ENCODE assay signal across 16 cellular contexts in the genomic region with DNA sequence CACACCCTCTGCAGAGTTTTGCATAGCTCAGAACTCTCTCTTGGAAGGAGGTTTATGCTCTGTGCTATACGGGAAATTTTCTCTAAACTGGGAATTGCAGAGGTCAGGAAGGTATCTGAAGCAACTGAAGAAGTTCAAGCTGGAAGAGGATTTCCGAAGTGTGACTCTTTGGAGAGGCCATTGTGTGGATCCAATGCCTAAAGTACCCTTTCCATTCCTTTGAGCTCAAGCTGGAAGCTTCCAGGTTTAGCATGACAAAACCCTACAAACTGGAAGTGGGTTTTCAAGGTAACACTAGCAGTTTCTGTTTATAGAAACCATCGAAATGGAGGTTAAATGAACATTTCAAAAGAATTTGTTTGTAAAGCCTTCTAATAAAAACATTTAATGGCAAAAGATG.
DNase-seq lines count a peak whose midpoint lies in the region; ATAC-seq and TF ChIP-seq lines count a peak whose summit lies in the region.
"Had no signal": no experiment of that assay in that cellular context is flagged by ENCODE, and none has a peak within 500 bp of the region (broad histone marks: within the 10 kb centered on the region; RNA-seq: fewer than 3 reads in every experiment).

No MANE protein-coding gene starts in this region.

- CTCF ChIA-PET in WTC11 (lab: Charles Lee), result interaction anchor here (1.1 to 1.2 kb wide), 2 partner anchors 9 to 91 kb away, joined by 3 to 4 read pairs; no protein-coding TSS in a partner anchor

- peaks cover 76% of the 10 kb centered on the region for H3K4me1 Mint-ChIP-seq in WTC11
- H3K4me1 Mint-ChIP-seq in stimulated activated effector memory CD8-positive, alpha-beta T cell treated with anti-CD3 and anti-CD28 coated beads, Interleukin-12 subunit alpha, Interleukin-12 subunit beta, amount 100 ng/mL, for 72 hours, result no peaks in the 10 kb centered on the region

- ATAC-seq in WTC11, result peak; percentile 73
- ATAC-seq in stimulated activated effector memory CD8-positive, alpha-beta T cell treated with anti-CD3 and anti-CD28 coated beads, Interleukin-12 subunit alpha, Interleukin-12 subunit beta, amount 100 ng/mL, for 72 hours, result peak; percentile 11
- no peak for ATAC-seq in left ventricle myocardium superior
- ATAC-seq: GM12878 had no signal

- DNase-seq in H7 (peak; percentile 36), WTC11 (ENCODE audit: low spot score) (no peak), iPS DF 19.7 (ENCODE audit: low read depth, low spot score) (peak; percentile 50), prostate gland (ENCODE audit: low spot score) (no peak), Kasumi-1 (lab: John Stamatoyannopoulos, UW) (no peak), left ventricle myocardium superior (no peak)
- DNase-seq in stimulated activated effector memory CD8-positive, alpha-beta T cell treated with anti-CD3 and anti-CD28 coated beads, Interleukin-12 subunit alpha, Interleukin-12 subunit beta, amount 100 ng/mL, for 72 hours (ENCODE audit: low spot score in 2 of 2), result no peak
- DNase-seq in stimulated activated CD4-positive, alpha-beta T cell treated with anti-CD3 and anti-CD28 coated beads, Interleukin-4, amount 100 ng/mL, for 4 hours, result no peak
- DNase-seq: ACHN; BE2C; Caco-2; CD4-positive, alpha-beta T cell; DMS79 treated with DMSO at 0.1 percent for 48 hours had no signal

- H3K36me3 Mint-ChIP-seq in WTC11, result peaks cover 32% of the 10 kb centered on the region
- no peaks in the 10 kb centered on the region for H3K36me3 Mint-ChIP-seq in stimulated activated effector memory CD8-positive, alpha-beta T cell treated with anti-CD3 and anti-CD28 coated beads, Interleukin-12 subunit alpha, Interleukin-12 subunit beta, amount 100 ng/mL, for 72 hours

- H3K27me3 ChIP-seq in H7 (ENCODE audit: control insufficient read depth, insufficient read depth, low read length) (no peaks in the 10 kb centered on the region), prostate gland (replicated peaks; ENCODE audit: insufficient read depth) (no peaks in the 10 kb centered on the region)
- H3K27me3 ChIP-seq: BE2C had no signal

- 76% methylated on average over 3 of the region's 3 CpGs for WGBS in prostate gland

- H3K9me3 Mint-ChIP-seq in WTC11, result peaks cover under 1% of the 10 kb centered on the region
- H3K9me3 Mint-ChIP-seq in stimulated activated effector memory CD8-positive, alpha-beta T cell treated with anti-CD3 and anti-CD28 coated beads, Interleukin-12 subunit alpha, Interleukin-12 subunit beta, amount 100 ng/mL, for 72 hours, result peaks cover 3% of the 10 kb centered on the region
- H3K9me3 Mint-ChIP-seq: CD4-positive, alpha-beta T cell had no signal

- TF ChIP-seq POLR2A in prostate gland (IDR thresholded peaks at IDR 0.05), result no peak

- no peaks in the 10 kb centered on the region; the same call in 1 of the 2 replicates for H3K36me3 ChIP-seq in H7 (replicated peaks; ENCODE audit: control insufficient read depth, insufficient read depth, low read length)
- H3K36me3 ChIP-seq in prostate gland, result no peaks in the 10 kb centered on the region
- H3K36me3 ChIP-seq: BE2C had no signal

- POLR2A ChIA-PET in WTC11 (lab: Charles Lee), result interaction anchor here (0.6 kb wide), 1 partner anchor 16 kb away, joined by 3 read pairs; no protein-coding TSS in a partner anchor

- H3K4me3 Mint-ChIP-seq in WTC11, result no peak overlapping the region
- no peak overlapping the region for H3K4me3 Mint-ChIP-seq in stimulated activated effector memory CD8-positive, alpha-beta T cell treated with anti-CD3 and anti-CD28 coated beads, Interleukin-12 subunit alpha, Interleukin-12 subunit beta, amount 100 ng/mL, for 72 hours
- H3K4me3 Mint-ChIP-seq: CD4-positive, alpha-beta T cell had no signal

- no peak overlapping the region for H3K4me3 ChIP-seq in H7 (ENCODE audit: insufficient read depth, low read depth, low read length)
- H3K4me3 ChIP-seq in prostate gland, result no peak overlapping the region
- H3K4me3 ChIP-seq: GM12878 had no signal

- peak overlapping the region; percentile 86 for H3K27ac Mint-ChIP-seq in WTC11
- no peak overlapping the region for H3K27ac Mint-ChIP-seq in stimulated activated effector memory CD8-positive, alpha-beta T cell treated with anti-CD3 and anti-CD28 coated beads, Interleukin-12 subunit alpha, Interleukin-12 subunit beta, amount 100 ng/mL, for 72 hours
- H3K27ac Mint-ChIP-seq: CD4-positive, alpha-beta T cell had no signal

- intact Hi-C loops in prostate gland (cut with DNase I) (no loop called here), left ventricle myocardium superior (cut with micrococcal nuclease) (no loop called here)

- no peak overlapping the region for H3K27ac ChIP-seq in prostate gland
- H3K27ac ChIP-seq: C4-2B, KMS-11 had no signal

- no peaks in the 10 kb centered on the region for H3K9me3 ChIP-seq in prostate gland
- H3K9me3 ChIP-seq: BE2C, Caco-2 had no signal

- TF ChIP-seq CTCF in WTC11 (IDR thresholded peaks at IDR 0.05) (no peak), prostate gland (IDR thresholded peaks at IDR 0.05) (no peak)

- no peaks in the 10 kb centered on the region for H3K4me1 ChIP-seq in prostate gland (replicated peaks)
- H3K4me1 ChIP-seq: BE2C, Caco-2 had no signal

- no peaks in the 10 kb centered on the region for H3K27me3 Mint-ChIP-seq in WTC11 (ENCODE audit: low read depth)
- H3K27me3 Mint-ChIP-seq: CD4-positive, alpha-beta T cell had no signal

TF ChIP-seq in WTC11, 78 proteins besides CTCF, POLR2A, EP300 and RAD21:
- TF ChIP-seq, protein P1, sequence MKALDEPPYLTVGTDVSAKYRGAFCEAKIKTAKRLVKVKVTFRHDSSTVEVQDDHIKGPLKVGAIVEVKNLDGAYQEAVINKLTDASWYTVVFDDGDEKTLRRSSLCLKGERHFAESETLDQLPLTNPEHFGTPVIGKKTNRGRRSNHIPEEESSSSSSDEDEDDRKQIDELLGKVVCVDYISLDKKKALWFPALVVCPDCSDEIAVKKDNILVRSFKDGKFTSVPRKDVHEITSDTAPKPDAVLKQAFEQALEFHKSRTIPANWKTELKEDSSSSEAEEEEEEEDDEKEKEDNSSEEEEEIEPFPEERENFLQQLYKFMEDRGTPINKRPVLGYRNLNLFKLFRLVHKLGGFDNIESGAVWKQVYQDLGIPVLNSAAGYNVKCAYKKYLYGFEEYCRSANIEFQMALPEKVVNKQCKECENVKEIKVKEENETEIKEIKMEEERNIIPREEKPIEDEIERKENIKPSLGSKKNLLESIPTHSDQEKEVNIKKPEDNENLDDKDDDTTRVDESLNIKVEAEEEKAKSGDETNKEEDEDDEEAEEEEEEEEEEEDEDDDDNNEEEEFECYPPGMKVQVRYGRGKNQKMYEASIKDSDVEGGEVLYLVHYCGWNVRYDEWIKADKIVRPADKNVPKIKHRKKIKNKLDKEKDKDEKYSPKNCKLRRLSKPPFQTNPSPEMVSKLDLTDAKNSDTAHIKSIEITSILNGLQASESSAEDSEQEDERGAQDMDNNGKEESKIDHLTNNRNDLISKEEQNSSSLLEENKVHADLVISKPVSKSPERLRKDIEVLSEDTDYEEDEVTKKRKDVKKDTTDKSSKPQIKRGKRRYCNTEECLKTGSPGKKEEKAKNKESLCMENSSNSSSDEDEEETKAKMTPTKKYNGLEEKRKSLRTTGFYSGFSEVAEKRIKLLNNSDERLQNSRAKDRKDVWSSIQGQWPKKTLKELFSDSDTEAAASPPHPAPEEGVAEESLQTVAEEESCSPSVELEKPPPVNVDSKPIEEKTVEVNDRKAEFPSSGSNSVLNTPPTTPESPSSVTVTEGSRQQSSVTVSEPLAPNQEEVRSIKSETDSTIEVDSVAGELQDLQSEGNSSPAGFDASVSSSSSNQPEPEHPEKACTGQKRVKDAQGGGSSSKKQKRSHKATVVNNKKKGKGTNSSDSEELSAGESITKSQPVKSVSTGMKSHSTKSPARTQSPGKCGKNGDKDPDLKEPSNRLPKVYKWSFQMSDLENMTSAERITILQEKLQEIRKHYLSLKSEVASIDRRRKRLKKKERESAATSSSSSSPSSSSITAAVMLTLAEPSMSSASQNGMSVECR (CRISPR knock-in tag; IDR thresholded peaks at IDR 0.05; ENCODE audit: borderline replicate concordance), result no peak
- no peak for TF ChIP-seq TEAD1 (CRISPR knock-in tag; IDR thresholded peaks at IDR 0.05)
- 0 out of 2 replicates have a peak, but pooled peaks have one; percentile 13 for TF ChIP-seq MXD4 (CRISPR knock-in tag; IDR thresholded peaks at IDR 0.05; ENCODE audit: borderline replicate concordance)
- TF ChIP-seq ETV6 (CRISPR knock-in tag; IDR thresholded peaks at IDR 0.05), result no peak
- no peak for TF ChIP-seq SOX15 (CRISPR knock-in tag; IDR thresholded peaks at IDR 0.05)
- TF ChIP-seq ZNF121 (CRISPR knock-in tag; IDR thresholded peaks at IDR 0.05), result no peak

Comparison
In these comparisons a context has a peak if more than half of its experiments do, and no peak if none do; other contexts are left out.
1. DNase-seq: peak in H7 (single experiment) and iPS DF 19.7 (single experiment); none in WTC11 (single experiment), stimulated activated effector memory CD8-positive, alpha-beta T cell treated with anti-CD3 and anti-CD28 coated beads, Interleukin-12 subunit alpha, Interleukin-12 subunit beta, amount 100 ng/mL, for 72 hours (0 of 2), prostate gland (single experiment), stimulated activated CD4-positive, alpha-beta T cell treated with anti-CD3 and anti-CD28 coated beads, Interleukin-4, amount 100 ng/mL, for 4 hours (0 of 2), Kasumi-1 (0 of 2) and left ventricle myocardium superior (single experiment).